ENCODE assay signal across 13 cellular contexts in genomic region chr4:101198741-101199339, GRCh38.
DNase-seq lines count a peak whose midpoint lies in the region; ATAC-seq and TF ChIP-seq lines count a peak whose summit lies in the region.
"Had no signal": no experiment of that assay in that cellular context is flagged by ENCODE, and none has a peak within 500 bp of the region (broad histone marks: within the 10 kb centered on the region; RNA-seq: fewer than 3 reads in every experiment).

No MANE protein-coding gene starts in this region.

- H2AFZ ChIP-seq in OCI-LY1 (ENCODE audit: low read length): no peak overlapping the region

- intact Hi-C loops in MCF 10A (cut with micrococcal nuclease): no loop called here
- intact Hi-C loops in breast epithelium (cut with DNase I; ENCODE audit: low total_unique reads): no loop called here
- intact Hi-C loops in Caco-2 (cut with micrococcal nuclease; ENCODE audit: unreplicated experiment): no loop called here

- BruUV-seq in MCF 10A (replicated peaks; lab: Mats Ljungman, UMichigan) (no TSS peak), Caco-2 (replicated peaks; lab: Mats Ljungman, UMichigan) (no TSS peak)

- H3K36me3 Mint-ChIP-seq in MCF 10A (ENCODE audit: insufficient read depth, unreplicated experiment) (no peaks in the 10 kb centered on the region), Caco-2 (ENCODE audit: insufficient read depth, unreplicated experiment) (no peaks in the 10 kb centered on the region)
- peaks cover 8% of the 10 kb centered on the region for H3K36me3 Mint-ChIP-seq in stimulated activated memory B cell treated with anti-CD40 and anti-IgM and Interleukin-4, amounts not matched to agents 10 μg/mL and 1 μg/mL and 100 μg/mL, for 72 hours

- no peaks in the 10 kb centered on the region for H4K20me1 ChIP-seq in OCI-LY1 (ENCODE audit: insufficient read depth, low read length)

- H3K4me2 ChIP-seq in OCI-LY1 (ENCODE audit: low read length): peak overlapping the region; percentile 29; the same call in 1 of the 2 replicates

- H3K27me3 Mint-ChIP-seq in MCF 10A (ENCODE audit: insufficient read depth, unreplicated experiment) (no peaks in the 10 kb centered on the region), Caco-2 (ENCODE audit: insufficient read depth, unreplicated experiment) (no peaks in the 10 kb centered on the region)
- H3K27me3 Mint-ChIP-seq in stimulated activated memory B cell treated with anti-CD40 and anti-IgM and Interleukin-4, amounts not matched to agents 10 μg/mL and 1 μg/mL and 100 μg/mL, for 72 hours: no peaks in the 10 kb centered on the region

- no peak for ATAC-seq in stimulated activated memory B cell treated with anti-CD40 and anti-IgM and Interleukin-4, amounts not matched to agents 10 μg/mL and 1 μg/mL and 100 μg/mL, for 72 hours
- ATAC-seq in GM19397 (IDR thresholded peaks at IDR 0.05; ENCODE audit: unreplicated experiment): no peak

- CTCF ChIA-PET in MCF 10A (lab: Yijun Ruan, JAX) (interaction anchor here (0.8 to 1.1 kb wide), 3 partner anchors 10 to 31 kb away, joined by 3 read pairs; no protein-coding TSS in a partner anchor), Caco-2 (lab: Charles Lee) (no interaction called here)

- H3K4me3 ChIP-seq in breast epithelium (no peak overlapping the region), OCI-LY1 (ENCODE audit: low read depth, low read length, poor library complexity, severe bottlenecking) (no peak overlapping the region), Caco-2 (ENCODE audit: low read depth, low read length) (no peak overlapping the region)
- H3K4me3 ChIP-seq: testis had no signal

- H3K36me3 ChIP-seq in breast epithelium (no peaks in the 10 kb centered on the region), OCI-LY1 (ENCODE audit: insufficient read depth, low read length) (peaks cover 16% of the 10 kb centered on the region; the same call in 1 of the 2 replicates), Caco-2 (ENCODE audit: control insufficient read depth, insufficient read depth, low read length) (no peaks in the 10 kb centered on the region)

- peaks cover 38% of the 10 kb centered on the region for H3K79me2 ChIP-seq in OCI-LY1 (ENCODE audit: insufficient read depth, low read length)

- TF ChIP-seq CTCF in MCF 10A (IDR thresholded peaks at IDR 0.05; ENCODE audit: unreplicated experiment) (no peak), breast epithelium (IDR thresholded peaks at IDR 0.05) (no peak), OCI-LY1 (IDR thresholded peaks at IDR 0.05; ENCODE audit: low read length) (no peak), Caco-2 (IDR thresholded peaks at IDR 0.05; ENCODE audit: insufficient read depth in 1 of 2, low read depth in 1 of 2, low read length in 1 of 2, severe bottlenecking in 1 of 2, unreplicated experiment in 1 of 2) (no peak)

- H3K4me1 ChIP-seq in breast epithelium: no peaks in the 10 kb centered on the region
- peaks cover 35% of the 10 kb centered on the region for H3K4me1 ChIP-seq in OCI-LY1 (ENCODE audit: insufficient read depth, low read length, severe bottlenecking)
- peaks cover 21% of the 10 kb centered on the region for H3K4me1 ChIP-seq in Caco-2

- H3K27me3 ChIP-seq in breast epithelium (no peaks in the 10 kb centered on the region), OCI-LY1 (ENCODE audit: insufficient read depth, low read length) (no peaks in the 10 kb centered on the region), Caco-2 (replicated peaks; ENCODE audit: control insufficient read depth, insufficient read depth, low read length) (no peaks in the 10 kb centered on the region)
- H3K27me3 ChIP-seq: testis had no signal

- no peak overlapping the region for H3K9ac ChIP-seq in OCI-LY1 (ENCODE audit: low read length)

- TF ChIP-seq POLR2A in breast epithelium (IDR thresholded peaks at IDR 0.05): no peak

- POLR2A ChIA-PET in MCF 10A (lab: Yijun Ruan, JAX) (interaction anchor here (1.2 to 5.9 kb wide), 2 partner anchors 18 to 148 kb away, joined by 3 to 49 read pairs; partner anchors contain the start of gene PPP3CA), Caco-2 (lab: Charles Lee) (no interaction called here)

- H3K27ac Mint-ChIP-seq in MCF 10A (ENCODE audit: low read depth, unreplicated experiment) (peak overlapping the region; percentile 81), Caco-2 (ENCODE audit: unreplicated experiment) (no peak overlapping the region)
- peak overlapping the region; percentile 72 for H3K27ac Mint-ChIP-seq in stimulated activated memory B cell treated with anti-CD40 and anti-IgM and Interleukin-4, amounts not matched to agents 10 μg/mL and 1 μg/mL and 100 μg/mL, for 72 hours

- DNase-seq in MCF 10A (ENCODE audit: unreplicated experiment): no peak
- no peak for DNase-seq in breast epithelium (ENCODE audit: low spot score in 2 of 2)
- DNase-seq in NCI-H1694 treated with DMSO at 0.1 percent for 48 hours (lab: John Stamatoyannopoulos, UW): peak; percentile 58
- no peak for DNase-seq in Caco-2
- no peak for DNase-seq in DMS79 treated with DMSO at 0.1 percent for 48 hours (lab: John Stamatoyannopoulos, UW)
- DNase-seq: activated naive CD4-positive, alpha-beta T cell; DND-41; nucleus accumbens; OCI-M1; testis had no signal

- H3K4me1 Mint-ChIP-seq in MCF 10A (ENCODE audit: insufficient read depth, unreplicated experiment) (peaks cover 24% of the 10 kb centered on the region), Caco-2 (ENCODE audit: low read depth, unreplicated experiment) (peaks cover 10% of the 10 kb centered on the region)
- H3K4me1 Mint-ChIP-seq in stimulated activated memory B cell treated with anti-CD40 and anti-IgM and Interleukin-4, amounts not matched to agents 10 μg/mL and 1 μg/mL and 100 μg/mL, for 72 hours: peaks cover 47% of the 10 kb centered on the region

- H3K9me3 ChIP-seq in breast epithelium: no peaks in the 10 kb centered on the region
- H3K9me3 ChIP-seq in OCI-LY1 (ENCODE audit: low read length): no peaks in the 10 kb centered on the region
- no peaks in the 10 kb centered on the region for H3K9me3 ChIP-seq in Caco-2
- H3K9me3 ChIP-seq: testis had no signal

- no peak overlapping the region for H3K4me3 Mint-ChIP-seq in MCF 10A (ENCODE audit: unreplicated experiment)
- H3K4me3 Mint-ChIP-seq in stimulated activated memory B cell treated with anti-CD40 and anti-IgM and Interleukin-4, amounts not matched to agents 10 μg/mL and 1 μg/mL and 100 μg/mL, for 72 hours: no peak overlapping the region
- no peak overlapping the region for H3K4me3 Mint-ChIP-seq in Caco-2 (ENCODE audit: unreplicated experiment)

- H3K9me3 Mint-ChIP-seq in MCF 10A (ENCODE audit: unreplicated experiment) (no peaks in the 10 kb centered on the region), Caco-2 (ENCODE audit: unreplicated experiment) (no peaks in the 10 kb centered on the region)
- no peaks in the 10 kb centered on the region for H3K9me3 Mint-ChIP-seq in stimulated activated memory B cell treated with anti-CD40 and anti-IgM and Interleukin-4, amounts not matched to agents 10 μg/mL and 1 μg/mL and 100 μg/mL, for 72 hours

- H3F3A ChIP-seq in OCI-LY1 (ENCODE audit: insufficient read depth, low read length): no peaks in the 10 kb centered on the region

- no peaks in the 10 kb centered on the region for H3K9me2 ChIP-seq in OCI-LY1 (ENCODE audit: low read depth, low read length)

- H3K27ac ChIP-seq in breast epithelium (no peak overlapping the region), OCI-LY1 (ENCODE audit: low read depth, low read length, poor library complexity, severe bottlenecking) (no peak overlapping the region)
- H3K27ac ChIP-seq: testis had no signal
